Comparison of ENCODE assay signal across 31 cellular contexts in the genomic region with DNA sequence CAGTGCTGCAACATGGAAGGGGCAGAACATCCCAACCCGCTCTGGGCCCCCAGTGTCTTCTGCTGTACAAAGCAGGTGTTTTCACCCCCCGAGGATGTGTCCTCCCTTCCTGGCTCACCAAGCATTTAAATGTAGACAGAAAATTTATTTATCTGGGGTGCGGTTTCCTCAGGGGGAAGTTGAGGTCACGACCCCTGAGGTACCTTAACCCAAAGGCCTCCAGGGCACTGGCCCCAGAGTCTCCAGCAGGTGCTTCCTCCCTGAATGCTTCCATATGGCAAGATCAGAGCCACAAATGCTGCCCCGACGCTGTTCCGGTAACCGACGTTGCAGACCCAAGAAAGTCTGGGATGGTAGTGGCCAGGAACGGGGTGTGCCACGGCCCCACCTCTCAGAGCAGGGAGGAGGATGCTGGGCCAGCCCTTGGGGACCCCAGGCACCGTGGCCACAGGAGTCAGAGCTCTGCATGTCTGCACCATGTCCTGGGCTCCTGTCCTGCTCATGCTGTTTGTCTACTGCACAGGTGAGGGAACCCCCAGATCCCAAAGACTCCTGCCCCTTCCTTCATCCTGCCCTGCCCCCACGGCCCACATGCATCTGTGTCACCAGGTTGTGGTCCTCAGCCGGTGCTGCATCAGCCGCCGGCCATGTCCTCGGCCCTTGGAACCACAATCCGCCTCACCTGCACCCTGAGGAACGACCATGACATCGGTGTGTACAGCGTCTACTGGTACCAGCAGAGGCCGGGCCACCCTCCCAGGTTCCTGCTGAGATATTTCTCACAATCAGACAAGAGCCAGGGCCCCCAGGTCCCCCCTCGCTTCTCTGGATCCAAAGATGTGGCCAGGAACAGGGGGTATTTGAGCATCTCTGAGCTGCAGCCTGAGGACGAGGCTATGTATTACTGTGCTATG. TPM values are rescaled to one million over a fixed set of nuclear protein-coding genes. Genes with fewer than 3 reads are reported as not detected.
DNase-seq lines count a peak whose midpoint lies in the region; ATAC-seq and TF ChIP-seq lines count a peak whose summit lies in the region.
"Had no signal": no experiment of that assay in that cellular context is flagged by ENCODE, and none has a peak within 500 bp of the region (broad histone marks: within the 10 kb centered on the region; RNA-seq: fewer than 3 reads in every experiment).

A gene with protein sequence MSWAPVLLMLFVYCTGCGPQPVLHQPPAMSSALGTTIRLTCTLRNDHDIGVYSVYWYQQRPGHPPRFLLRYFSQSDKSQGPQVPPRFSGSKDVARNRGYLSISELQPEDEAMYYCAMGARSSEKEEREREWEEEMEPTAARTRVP (plus strand): TSS at position 450 of the 914 bp plus-strand sequence. CDS start 28 bp downstream, at position 478.

- TF ChIP-seq CTCF in Loucy (conservative IDR thresholded peaks at IDR 0.05; ENCODE audit: low read length), result no peak
- TF ChIP-seq CTCF in activated B cell treated with CpG ODN at 0.5 μM for 24 hours (IDR thresholded peaks at IDR 0.05), result no peak

- H3K4me1 ChIP-seq in Loucy (ENCODE audit: insufficient read depth, low read length, poor library complexity, severe bottlenecking) (peaks cover 69% of the 10 kb centered on the region), trophoblast cell (ENCODE audit: control insufficient read depth in 1 of 2, insufficient read depth in 2 of 2, low read length in 2 of 2) (no peaks in the 10 kb centered on the region)
- H3K4me1 ChIP-seq: heart left ventricle, tibial nerve had no signal

- no peaks in the 10 kb centered on the region for H3K9me3 Mint-ChIP-seq in activated B cell treated with CpG ODN at 0.5 μM for 24 hours
- H3K9me3 Mint-ChIP-seq: activated T-helper 1 cell treated with anti-CD3 and anti-CD28 coated beads, Interleukin-12 subunit alpha, Interleukin-12 subunit beta, Interleukin-2, Interleukin-4 antibody, amounts not matched to agents 30 ng/mL and 10 ng/mL and 1 ng/mL, durations not matched to agents 14 hours and 24 hours and 36 hours; neural crest cell; WTC11 had no signal

- H3K27ac ChIP-seq in trophoblast cell (ENCODE audit: low read depth, low read length), result no peak within 1 kb of the TSS
- H3K27ac ChIP-seq: heart left ventricle, tibial nerve had no signal

- H3K27ac Mint-ChIP-seq in activated B cell treated with CpG ODN at 0.5 μM for 24 hours, result peak within 1 kb of the TSS; percentile 35
- H3K27ac Mint-ChIP-seq: activated T-helper 1 cell treated with anti-CD3 and anti-CD28 coated beads, Interleukin-12 subunit alpha, Interleukin-12 subunit beta, Interleukin-2, Interleukin-4 antibody, amounts not matched to agents 30 ng/mL and 10 ng/mL and 1 ng/mL, durations not matched to agents 14 hours and 24 hours and 36 hours; GM23338; WTC11 had no signal

- no peak within 1 kb of the TSS for H3K23ac ChIP-seq in trophoblast cell (ENCODE audit: low read length)

- no peaks in the 10 kb centered on the region for H3K79me1 ChIP-seq in trophoblast cell (ENCODE audit: low read length)

- H3K36me3 Mint-ChIP-seq in activated B cell treated with CpG ODN at 0.5 μM for 24 hours (ENCODE audit: low read depth), result no peaks in the 10 kb centered on the region
- H3K36me3 Mint-ChIP-seq: WTC11 had no signal

- intact Hi-C loops in activated B cell treated with CpG ODN at 0.5 μM for 24 hours (cut with micrococcal nuclease), result no loop called here

- DNase-seq in GF-D8 (lab: John Stamatoyannopoulos, UW), result peak; percentile 78
- no peak for DNase-seq in activated B cell treated with CpG ODN at 0.5 μM for 24 hours
- DNase-seq in trophoblast cell, result peak in 1 of 2 donors; percentile 23
- no peak for DNase-seq in activated T-cell treated with anti-CD3 and anti-CD28 coated beads for 4 hours
- DNase-seq in NCI-H1105 (lab: John Stamatoyannopoulos, UW), result no peak
- DNase-seq: activated CD4-positive, alpha-beta T cell treated with anti-CD3 and anti-CD28 coated beads, Interleukin-2, amount 50 U/mL, for 4 hours; activated naive CD4-positive, alpha-beta T cell treated with anti-CD3 and anti-CD28 coated beads, Interleukin-2, amount 50 U/mL, for 16 hours; Calu3; DMS79 treated with DMSO at 0.1 percent for 48 hours; effector CD8-positive, alpha-beta T cell; heart left ventricle; kidney glomerular epithelial cell; NCI-H1694 treated with DMSO at 0.1 percent for 48 hours; NCI-H510A; posterior cingulate gyrus; SHP77; stimulated activated CD4-positive, alpha-beta T cell treated with anti-CD3 and anti-CD28 coated beads, Interleukin-2, amount 100 ng/mL, for 24 hours had no signal

- no peak within 1 kb of the TSS for H2BK120ac ChIP-seq in trophoblast cell (ENCODE audit: insufficient read depth, low read length, poor library complexity)

- H3K27me3 ChIP-seq in Loucy (ENCODE audit: insufficient read depth, low read length, poor library complexity, severe bottlenecking), result no peaks in the 10 kb centered on the region
- peaks cover 10% of the 10 kb centered on the region for H3K27me3 ChIP-seq in trophoblast cell (ENCODE audit: insufficient read depth, low read length)

- H3F3A ChIP-seq in Loucy (ENCODE audit: low read depth), result peaks cover 19% of the 10 kb centered on the region

- CTCF ChIA-PET in activated B cell treated with CpG ODN at 0.5 μM for 24 hours (lab: Charles Lee), result interaction anchor here (1.3 to 1.6 kb wide), 2 partner anchors 9 to 42 kb away, joined by 5 read pairs; no protein-coding TSS in a partner anchor

- no peaks in the 10 kb centered on the region for H4K20me1 ChIP-seq in Loucy (ENCODE audit: insufficient read depth, low read length, poor library complexity, severe bottlenecking)

- no peaks in the 10 kb centered on the region for H3K9me2 ChIP-seq in Loucy (replicated peaks; ENCODE audit: low read depth, low read length)

- H3K36me3 ChIP-seq in Loucy (ENCODE audit: insufficient read depth, low read length), result no peaks in the 10 kb centered on the region
- H3K36me3 ChIP-seq in trophoblast cell (ENCODE audit: control insufficient read depth in 1 of 2, insufficient read depth in 2 of 2, low read length in 2 of 2), result no peaks in the 10 kb centered on the region
- H3K36me3 ChIP-seq: heart left ventricle, tibial nerve had no signal

- H3K4ac ChIP-seq in trophoblast cell (ENCODE audit: low read depth, low read length), result no peak within 1 kb of the TSS

- no peak within 1 kb of the TSS for H4K12ac ChIP-seq in trophoblast cell (ENCODE audit: low read depth, low read length)

- H3K9me3 ChIP-seq in Loucy (ENCODE audit: insufficient read depth, low read depth, low read length), result no peaks in the 10 kb centered on the region
- peaks cover 6% of the 10 kb centered on the region for H3K9me3 ChIP-seq in trophoblast cell (ENCODE audit: insufficient read depth, low read depth, low read length)
- H3K9me3 ChIP-seq: heart left ventricle, tibial nerve had no signal

- peaks cover 2% of the 10 kb centered on the region for H3K27me3 Mint-ChIP-seq in activated B cell treated with CpG ODN at 0.5 μM for 24 hours

- H2AK5ac ChIP-seq in trophoblast cell (ENCODE audit: low read length), result no peak within 1 kb of the TSS

- ATAC-seq in activated B cell treated with CpG ODN at 0.5 μM for 24 hours (ENCODE audit: low read depth) (peak; percentile 28), GM21360 (IDR thresholded peaks at IDR 0.05; ENCODE audit: unreplicated experiment) (no peak)
- ATAC-seq: GM12878, GM23338, right cardiac atrium, WTC11 had no signal

- H3K4me3 Mint-ChIP-seq in activated B cell treated with CpG ODN at 0.5 μM for 24 hours, result peak within 1 kb of the TSS; percentile 55
- H3K4me3 Mint-ChIP-seq: activated T-helper 1 cell treated with anti-CD3 and anti-CD28 coated beads, Interleukin-12 subunit alpha, Interleukin-12 subunit beta, Interleukin-2, Interleukin-4 antibody, amounts not matched to agents 30 ng/mL and 10 ng/mL and 1 ng/mL, durations not matched to agents 14 hours and 24 hours and 36 hours; GM23338; neural crest cell; WTC11 had no signal

- POLR2A ChIA-PET in activated B cell treated with CpG ODN at 0.5 μM for 24 hours (lab: Charles Lee), result no interaction called here

- H3K14ac ChIP-seq in trophoblast cell (ENCODE audit: low read length), result no peak within 1 kb of the TSS

- H3K79me2 ChIP-seq in Loucy (ENCODE audit: insufficient read depth, low read length), result peaks cover 38% of the 10 kb centered on the region
- H3K79me2 ChIP-seq in trophoblast cell (ENCODE audit: control insufficient read depth, insufficient read depth, low read length, poor library complexity), result no peaks in the 10 kb centered on the region

- H3K4me1 Mint-ChIP-seq in activated B cell treated with CpG ODN at 0.5 μM for 24 hours, result peaks cover 68% of the 10 kb centered on the region
- H3K4me1 Mint-ChIP-seq: GM23338, neural crest cell, WTC11 had no signal

- H3K4me2 ChIP-seq in Loucy (ENCODE audit: low read depth, low read length, poor library complexity, severe bottlenecking), result peak within 1 kb of the TSS; percentile 85
- H3K4me2 ChIP-seq in trophoblast cell (ENCODE audit: low read length), result no peak within 1 kb of the TSS
- H3K4me2 ChIP-seq: GM23338 had no signal

- peak within 1 kb of the TSS; percentile 97 for H3K9ac ChIP-seq in Loucy (ENCODE audit: low read depth, low read length, poor library complexity, severe bottlenecking)
- H3K9ac ChIP-seq in trophoblast cell (ENCODE audit: low read length), result no peak within 1 kb of the TSS

- no peak within 1 kb of the TSS for H2BK5ac ChIP-seq in trophoblast cell (ENCODE audit: low read depth, low read length, poor library complexity)

- no peak within 1 kb of the TSS for H4K8ac ChIP-seq in trophoblast cell (ENCODE audit: low read depth, low read length)

- H4K91ac ChIP-seq in trophoblast cell (ENCODE audit: low read depth, low read length), result no peak within 1 kb of the TSS

- WGBS in trophoblast cell (ENCODE audit: extremely low coverage, insufficient coverage, insufficient read length), result no CpG with 5 or more reads among the region's 24 CpGs

- H3K18ac ChIP-seq in trophoblast cell (ENCODE audit: low read length), result no peak within 1 kb of the TSS

- no peak within 1 kb of the TSS for H2BK12ac ChIP-seq in trophoblast cell (ENCODE audit: low read length)

- H3K4me3 ChIP-seq in Loucy (ENCODE audit: low read length, poor library complexity, severe bottlenecking), result peak within 1 kb of the TSS; percentile 85
- peak within 1 kb of the TSS; percentile 40 for H3K4me3 ChIP-seq in trophoblast cell (ENCODE audit: low read depth, low read length)
- H3K4me3 ChIP-seq: GM12878, GM23338, heart left ventricle, lung, tibial nerve had no signal

- no peak within 1 kb of the TSS for H2AFZ ChIP-seq in Loucy (ENCODE audit: low read length)
- H2AFZ ChIP-seq in trophoblast cell (ENCODE audit: insufficient read depth, low read length, poor library complexity), result no peak within 1 kb of the TSS
- H2AFZ ChIP-seq: GM23338 had no signal

RNA-seq across cellular contexts. Expression of the gene that starts here (rescaled TPM):
- not detected in 2 replicates for total RNA-seq in activated B cell treated with CpG ODN at 0.5 μM for 24 hours
- not detected in 2 replicates for polyA plus RNA-seq in trophoblast cell (2013)
- total RNA-seq: activated T-helper 1 cell treated with anti-CD3 and anti-CD28 coated beads, Interleukin-12 subunit alpha, Interleukin-12 subunit beta, Interleukin-2, Interleukin-4 antibody, amounts not matched to agents 30 ng/mL and 10 ng/mL and 1 ng/mL, durations not matched to agents 14 hours and 24 hours and 36 hours; bronchial epithelial cell; Calu3; epithelial cell of proximal tubule; fibroblast of villous mesenchyme; GM12878; GM23338; heart left ventricle; lung; mucosa of gallbladder; neural crest cell; right cardiac atrium; tibial nerve; WTC11 had no signal
- polyA plus RNA-seq: GM12878, GM23338, heart left ventricle, right cardiac atrium had no signal

Comparison
In these comparisons a context has a peak if more than half of its experiments do, and no peak if none do; other contexts are left out.
1. Peak in ATAC-seq in activated B cell treated with CpG ODN at 0.5 μM for 24 hours; RNA of the gene not detected or under 1 TPM.